Comparison of ENCODE assay signal across 8 cellular contexts in the genomic region with DNA sequence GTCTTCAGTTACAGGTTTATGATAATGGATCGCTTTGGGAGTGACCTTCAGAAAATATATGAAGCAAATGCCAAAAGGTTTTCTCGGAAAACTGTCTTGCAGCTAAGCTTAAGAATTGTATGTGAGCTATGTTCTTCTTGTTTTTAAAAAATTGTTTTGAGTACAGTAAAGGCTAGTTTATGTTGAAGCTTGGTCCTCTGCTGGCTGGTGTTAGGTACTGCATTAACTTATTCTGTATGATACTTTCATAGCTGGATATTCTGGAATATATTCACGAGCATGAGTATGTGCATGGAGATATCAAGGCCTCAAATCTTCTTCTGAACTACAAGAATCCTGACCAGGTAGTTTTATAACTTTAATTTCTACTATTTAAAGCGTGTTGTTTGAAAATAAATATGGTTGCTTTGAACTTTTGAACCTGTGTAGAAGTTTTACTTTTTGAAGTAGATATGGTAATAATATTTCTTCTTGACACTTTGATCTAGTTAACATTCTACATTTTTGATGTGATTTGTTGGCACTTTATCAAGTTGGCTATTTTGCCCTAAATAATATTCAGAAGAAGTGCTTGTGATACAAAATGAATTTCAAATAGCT. TPM values are rescaled to one million over a fixed set of nuclear protein-coding genes. Genes with fewer than 3 reads are reported as not detected.
DNase-seq lines count a peak whose midpoint lies in the region; ATAC-seq, FAIRE-seq and TF ChIP-seq lines count a peak whose summit lies in the region.

No MANE protein-coding gene starts in this region.

- no peaks in the 10 kb centered on the region for H3K9me3 Mint-ChIP-seq in activated T-cell treated with anti-CD3 and anti-CD28 coated beads, Interleukin-2, amount 50 U/mL, for 24 hours
- H3K9me3 Mint-ChIP-seq in activated T-cell treated with anti-CD3 and anti-CD28 coated beads, Interleukin-2, amount 50 U/mL, for 4 hours: no peaks in the 10 kb centered on the region
- no peaks in the 10 kb centered on the region for H3K9me3 Mint-ChIP-seq in H9

- no peaks in the 10 kb centered on the region for H4K20me1 ChIP-seq in H9 (ENCODE audit: control insufficient read depth, insufficient read depth, insufficient read length)
- no peaks in the 10 kb centered on the region for H4K20me1 ChIP-seq in K562 (replicated peaks; ENCODE audit: control insufficient read depth, insufficient read depth, low read length)

- H3K27me3 ChIP-seq in H9 (ENCODE audit: insufficient read depth, low read length) (no peaks in the 10 kb centered on the region), K562 (ENCODE audit: control insufficient read depth in 2 of 2, insufficient read depth in 2 of 2, low read length in 2 of 2) (no peaks in the 10 kb centered on the region), right lobe of liver (no peaks in the 10 kb centered on the region)

- no peak overlapping the region for H3T11ph ChIP-seq in H9 (ENCODE audit: low read length)

- H3K27ac Mint-ChIP-seq in activated T-cell treated with anti-CD3 and anti-CD28 coated beads, Interleukin-2, amount 50 U/mL, for 24 hours: peak overlapping the region; percentile 13
- H3K27ac Mint-ChIP-seq in H9: no peak overlapping the region; a peak in 1 of 7 replicates

- no peak overlapping the region for H3K18ac ChIP-seq in H9 (ENCODE audit: insufficient read length, low read depth, low read length)

- H3K9me1 ChIP-seq in K562 (ENCODE audit: control insufficient read depth, insufficient read depth, low read length): no peaks in the 10 kb centered on the region

- no peak overlapping the region for H3K4me2 ChIP-seq in H9 (ENCODE audit: insufficient read depth, insufficient read length, low read length)
- no peak overlapping the region for H3K4me2 ChIP-seq in K562 (ENCODE audit: insufficient read depth, low read length)

- H3K23me2 ChIP-seq in H9 (ENCODE audit: insufficient read length, low read depth, low read length, poor library complexity, severe bottlenecking): no peaks in the 10 kb centered on the region

- no peak overlapping the region for H4K8ac ChIP-seq in H9 (replicated peaks; ENCODE audit: insufficient read length, low read depth, low read length)

- POLR2A ChIA-PET in K562 (lab: Yijun Ruan, JAX): interaction anchor here (0.5 to 0.6 kb wide), 2 partner anchors 13 to 406 kb away, joined by 3 to 4 read pairs; no protein-coding TSS in a partner anchor

- H3K27me3 Mint-ChIP-seq in activated T-cell treated with anti-CD3 and anti-CD28 coated beads, Interleukin-2, amount 50 U/mL, for 24 hours: no peaks in the 10 kb centered on the region
- H3K27me3 Mint-ChIP-seq in activated T-cell treated with anti-CD3 and anti-CD28 coated beads, Interleukin-2, amount 50 U/mL, for 4 hours (ENCODE audit: low read depth): no peaks in the 10 kb centered on the region
- no peaks in the 10 kb centered on the region for H3K27me3 Mint-ChIP-seq in H9 (ENCODE audit: low read depth)

- no peak for TF ChIP-seq EP300 in K562 (IDR thresholded peaks at IDR 0.05; ENCODE audit: low read length)

- H3K27ac ChIP-seq in H9 (ENCODE audit: insufficient read length, low read depth, low read length) (no peak overlapping the region), K562 (ENCODE audit: extremely low read depth, low read depth, low read length) (no peak overlapping the region; the same call in 2 of the 3 replicates), right lobe of liver (no peak overlapping the region)

- intact Hi-C loops in K562 (cut with micrococcal nuclease) (loop anchor here (2.0 to 5.0 kb wide), 2 partner anchors 56 to 91 kb away; a partner anchor contains a TSS), right lobe of liver (cut with DNase I) (no loop called here)

- no CpG with 5 or more reads among the region's 4 CpGs for WGBS in H9 (ENCODE audit: extremely low coverage, insufficient read length, low lambda C conversion rate)
- WGBS in K562 (ENCODE audit: insufficient coverage, low coverage, missing lambda C conversion rate): 24% methylated on average over 4 of the region's 4 CpGs
- 54% methylated on average over 4 of the region's 4 CpGs for WGBS in right lobe of liver (ENCODE audit: insufficient coverage, low coverage, low lambda C conversion rate, missing lambda C conversion rate)

- H3K4me1 ChIP-seq in H9 (ENCODE audit: insufficient read depth, low read length) (no peaks in the 10 kb centered on the region), K562 (replicated peaks in 1 of 2; ENCODE audit: control insufficient read depth in 2 of 2, insufficient read depth in 2 of 2, low read length in 2 of 2) (peaks cover 0 to 7% of the 10 kb centered on the region in 2 experiments; a peak in 1 of 5 replicates), right lobe of liver (no peaks in the 10 kb centered on the region)

- H3K4me3 ChIP-seq in K562: no peak overlapping the region
- H3K4me3 ChIP-seq in right lobe of liver: no peak overlapping the region

- in situ Hi-C loops in K562 (cut with MboI): no loop called here

- ATAC-seq in activated T-cell treated with anti-CD3 and anti-CD28 coated beads, Interleukin-2, amount 50 U/mL, for 4 hours: no peak
- ATAC-seq in K562 (peak; percentile 93), right lobe of liver (peak; percentile 63 to 73 (median 64)), HG02642 (IDR thresholded peaks at IDR 0.05; ENCODE audit: poor library complexity, unreplicated experiment) (no peak), HG03571 (IDR thresholded peaks at IDR 0.05; ENCODE audit: unreplicated experiment) (no peak)

- no peak overlapping the region for H2BK15ac ChIP-seq in H9 (ENCODE audit: low read depth, low read length)

- no peak overlapping the region for H3K56ac ChIP-seq in H9 (ENCODE audit: insufficient read length, low read depth, low read length)

- CTCF ChIA-PET in K562 (lab: Yijun Ruan, JAX; ENCODE audit: low intra/inter-chr PET ratio): interaction anchor here (0.8 kb wide), 1 partner anchor 269 kb away, joined by 4 read pairs; no protein-coding TSS in a partner anchor

- H2AK5ac ChIP-seq in H9 (ENCODE audit: insufficient read length, low read length): no peak overlapping the region

- H2BK120ac ChIP-seq in H9 (ENCODE audit: low read depth, low read length, poor library complexity, severe bottlenecking): no peak overlapping the region

- H3K4me1 Mint-ChIP-seq in activated T-cell treated with anti-CD3 and anti-CD28 coated beads, Interleukin-2, amount 50 U/mL, for 24 hours (ENCODE audit: low read depth): peaks cover 19% of the 10 kb centered on the region
- H3K4me1 Mint-ChIP-seq in activated T-cell treated with anti-CD3 and anti-CD28 coated beads, Interleukin-2, amount 50 U/mL, for 4 hours (ENCODE audit: low read depth): peaks cover 16% of the 10 kb centered on the region
- H3K4me1 Mint-ChIP-seq in H9: no peaks in the 10 kb centered on the region

- H2BK5ac ChIP-seq in H9 (ENCODE audit: insufficient read length, low read length): no peak overlapping the region

- H2BK12ac ChIP-seq in H9 (ENCODE audit: insufficient read length, low read depth, low read length): no peak overlapping the region

- H3K9ac ChIP-seq in H9 (ENCODE audit: extremely low read depth, insufficient read length, low read length) (no peak overlapping the region), K562 (ENCODE audit: insufficient read depth in 1 of 2, low read depth in 2 of 2, low read length in 2 of 2) (no peak overlapping the region)

- no peak overlapping the region for H3K4me3 Mint-ChIP-seq in activated T-cell treated with anti-CD3 and anti-CD28 coated beads, Interleukin-2, amount 50 U/mL, for 24 hours
- H3K4me3 Mint-ChIP-seq in activated T-cell treated with anti-CD3 and anti-CD28 coated beads, Interleukin-2, amount 50 U/mL, for 4 hours: no peak overlapping the region
- no peak overlapping the region for H3K4me3 Mint-ChIP-seq in H9

- H2AFZ ChIP-seq in H9 (ENCODE audit: low read length): no peak overlapping the region
- no peak overlapping the region for H2AFZ ChIP-seq in K562 (ENCODE audit: low read depth, low read length)

- no peaks in the 10 kb centered on the region for H3K9me3 ChIP-seq in H9 (ENCODE audit: control insufficient read depth, low read depth, low read length)
- H3K9me3 ChIP-seq in K562 (replicated peaks; ENCODE audit: control insufficient read depth, insufficient read depth, low read depth, low read length): no peaks in the 10 kb centered on the region
- H3K9me3 ChIP-seq in right lobe of liver: no peaks in the 10 kb centered on the region

- H3K79me2 ChIP-seq in H9 (ENCODE audit: insufficient read depth, low read length) (no peaks in the 10 kb centered on the region), K562 (ENCODE audit: control insufficient read depth, insufficient read depth, low read length) (peaks cover 15% of the 10 kb centered on the region; the same call in 2 of the 3 replicates)

- BruUV-seq in K562 (replicated peaks; lab: Mats Ljungman, UMichigan): no TSS peak

- FAIRE-seq in K562 (lab: Jason Lieb, UNC): peak; percentile 80

- TF ChIP-seq RAD21 in K562 (CRISPR knock-in tag; conservative IDR thresholded peaks at IDR 0.05 in 1 of 2, IDR thresholded peaks at IDR 0.05 in 1 of 2): peak; percentile 64 to 81

- no peak overlapping the region for H2BK20ac ChIP-seq in H9 (ENCODE audit: low read depth, low read length, poor library complexity, severe bottlenecking)

- no peak overlapping the region for H3K23ac ChIP-seq in H9 (ENCODE audit: insufficient read length, low read depth, low read length)

- H4K91ac ChIP-seq in H9 (ENCODE audit: insufficient read length, low read depth, low read length): no peak overlapping the region

- no peak for DNase-seq in activated T-cell treated with anti-CD3 and anti-CD28 coated beads, Interleukin-2, amount 50 U/mL, for 24 hours
- no peak for DNase-seq in activated T-cell treated with anti-CD3 and anti-CD28 coated beads, Interleukin-2, amount 50 U/mL, for 4 hours
- DNase-seq in H9 (no peak), NCI-H2227 (lab: John Stamatoyannopoulos, UW; ENCODE audit: unreplicated experiment) (peak; percentile 26), K562 (ENCODE audit: extremely low read depth in 1 of 4, low spot score in 3 of 4) (peak; percentile 13 to 57 (median 26)), right lobe of liver (no peak)

- H3K36me3 ChIP-seq in K562 (ENCODE audit: control insufficient read depth, insufficient read depth, low read length): peaks cover 91% of the 10 kb centered on the region
- H3K36me3 ChIP-seq in right lobe of liver: no peaks in the 10 kb centered on the region

- TF ChIP-seq CTCF in H9 (conservative IDR thresholded peaks at IDR 0.05) (peak; percentile 75), K562 (IDR thresholded peaks at IDR 0.05 in 2 of 3, conservative IDR thresholded peaks at IDR 0.05 in 1 of 3; ENCODE audit: insufficient read depth in 2 of 3, low read depth in 1 of 3, low read length in 3 of 3) (peak; percentile 39 to 70 (median 58); a peak in 5 of 6 replicates), right lobe of liver (IDR thresholded peaks at IDR 0.05) (peak; percentile 59 to 67 (median 62))

- H3K79me1 ChIP-seq in H9 (ENCODE audit: insufficient read depth, low read depth, low read length, poor library complexity, severe bottlenecking): peaks cover 3% of the 10 kb centered on the region

- H3K14ac ChIP-seq in H9 (ENCODE audit: insufficient read depth, low read length): no peak overlapping the region

- no peak overlapping the region for H3K4ac ChIP-seq in H9 (ENCODE audit: low read depth, low read length)

- TF ChIP-seq POLR2A in K562 (conservative IDR thresholded peaks at IDR 0.05) (no peak), right lobe of liver (IDR thresholded peaks at IDR 0.05) (no peak)

- H4K5ac ChIP-seq in H9 (ENCODE audit: insufficient read length, low read depth, low read length): no peak overlapping the region

- H3K36me3 Mint-ChIP-seq in activated T-cell treated with anti-CD3 and anti-CD28 coated beads, Interleukin-2, amount 50 U/mL, for 24 hours (ENCODE audit: low read depth): peaks cover 90% of the 10 kb centered on the region
- peaks cover 24% of the 10 kb centered on the region for H3K36me3 Mint-ChIP-seq in activated T-cell treated with anti-CD3 and anti-CD28 coated beads, Interleukin-2, amount 50 U/mL, for 4 hours (ENCODE audit: insufficient read depth)
- peaks cover 12 to 35% (median 29%) of the 10 kb centered on the region in 3 experiments for H3K36me3 Mint-ChIP-seq in H9 (ENCODE audit: insufficient read depth in 1 of 3, low read depth in 3 of 3)

RNA-seq across cellular contexts. Expression of a gene that starts 55.7 kb away (rescaled TPM):
- 10 to 100 TPM; 58.0 to 70.8 (median 66.0) TPM for total RNA-seq in activated T-cell treated with anti-CD3 and anti-CD28 coated beads, Interleukin-2, amount 50 U/mL, for 4 hours
- total RNA-seq in H9 (2021): 55.7 and 61.3 TPM in 2 replicates
- 26.3 and 101 TPM in 2 replicates for total RNA-seq in K562 (2011; cell fraction: chromatin; rRNA removed; ENCODE audit: low replicate concordance)
- total RNA-seq in K562 (2011; cell fraction: nucleolus; rRNA removed): 11.8 and 19.5 TPM in 2 replicates
- 31.3 and 31.5 TPM in 2 replicates for total RNA-seq in K562 (2011; cell fraction: nucleoplasm; rRNA removed)
- 78.9 and 99.7 TPM in 2 replicates for total RNA-seq in K562 (2014; rRNA removed)
- 144 and 166 TPM in 2 replicates for total RNA-seq in K562 (2014; rRNA removed; fragmentation: Illumina TruSeq; extraction: Trizol)
- 109 and 116 TPM in 2 replicates for total RNA-seq in K562 (2015; rRNA removed; fragmentation: Illumina TruSeq; extraction: Trizol)
- 83.6 and 84.0 TPM in 2 replicates for total RNA-seq in K562 (2021)
- polyA plus RNA-seq in K562 (2011; rRNA removed): 63.0 and 93.8 TPM in 2 replicates
- polyA plus RNA-seq in K562 (2011; cell fraction: cytosol; rRNA removed): 14.3 and 34.5 TPM in 2 replicates
- polyA plus RNA-seq in K562 (2011; cell fraction: nucleus; rRNA removed): 19.3 and 28.7 TPM in 2 replicates
- polyA plus RNA-seq in K562 (2012): 68.0 and 79.5 TPM in 2 replicates
- 91.4 and 106 TPM in 2 replicates for polyA plus RNA-seq in K562 (2014; fragmentation: Illumina TruSeq; extraction: Trizol)
- polyA plus RNA-seq in K562 (2014; fragmentation: Nextera tagmentation; extraction: Ambion mirVana): 100 to 1,000 TPM; 177 TPM
- polyA plus RNA-seq in K562 (2014; rRNA removed): 98.5 and 119 TPM in 2 replicates
- polyA minus RNA-seq in K562 (2011; rRNA and poly(A)+ RNA removed): 128 and 131 TPM in 2 replicates
- 38.6 and 42.2 TPM in 2 replicates for polyA minus RNA-seq in K562 (2011; cell fraction: cytosol; rRNA and poly(A)+ RNA removed)
- polyA minus RNA-seq in K562 (2011; cell fraction: nucleus; rRNA and poly(A)+ RNA removed): 47.5 and 94.1 TPM in 2 replicates
- 1 to 10 TPM; 1.8 to 6.9 (median 3.8) TPM for total RNA-seq in right lobe of liver

Comparison
In these comparisons a context has a peak if more than half of its experiments do, and no peak if none do; other contexts are left out.
1. DNase-seq: peak in NCI-H2227 (single experiment) and K562 (4 of 4); none in activated T-cell treated with anti-CD3 and anti-CD28 coated beads, Interleukin-2, amount 50 U/mL, for 24 hours (single experiment), activated T-cell treated with anti-CD3 and anti-CD28 coated beads, Interleukin-2, amount 50 U/mL, for 4 hours (single experiment), H9 (single experiment) and right lobe of liver (0 of 3).
2. ATAC-seq: peak in K562 (single experiment) and right lobe of liver (4 of 4); none in activated T-cell treated with anti-CD3 and anti-CD28 coated beads, Interleukin-2, amount 50 U/mL, for 4 hours (0 of 2), HG02642 (single experiment) and HG03571 (single experiment).
3. Peak in every context shown above with its lines, with median percentiles within 50 percentile points of each other: CTCF ChIP-seq.